1 cellular context compared by ENCODE assay signal in genomic region chr19:57477191-57478008, GRCh38.
TF ChIP-seq lines count a peak whose summit lies in the region.

TSS of gene ZNF772 (minus strand) at chr19:57477566. CDS start at chr19:57477309, 257 bp downstream.

TF ChIP-seq in HepG2, 621 proteins besides CTCF, POLR2A, EP300 and RAD21 (continued from another document and continues in another):
- TF ChIP-seq ZNF318 (CRISPR knock-in tag; IDR thresholded peaks at IDR 0.05) (no peak), ZNF570 (CRISPR knock-in tag; IDR thresholded peaks at IDR 0.05; ENCODE audit: borderline replicate concordance) (no peak), ZNF572 (CRISPR knock-in tag; IDR thresholded peaks at IDR 0.05) (peak; percentile 43; the same call in 1 of the 2 replicates), ZNF446 (CRISPR knock-in tag; IDR thresholded peaks at IDR 0.05) (no peak), MAZ (IDR thresholded peaks at IDR 0.05; ENCODE audit: borderline replicate concordance, low read depth, low read length) (no peak), MAZ (CRISPR knock-in tag; IDR thresholded peaks at IDR 0.05; ENCODE audit: low read depth) (no peak), PBX3 (CRISPR knock-in tag; IDR thresholded peaks at IDR 0.05; ENCODE audit: borderline replicate concordance) (no peak), ARNTL (CRISPR knock-in tag; IDR thresholded peaks at IDR 0.05) (no peak), POLR2AphosphoS5 (IDR thresholded peaks at IDR 0.05; ENCODE audit: low read depth, low read length) (peak; percentile 76), ZNF709 (CRISPR knock-in tag; IDR thresholded peaks at IDR 0.05) (no peak), NR2C2 (CRISPR knock-in tag; IDR thresholded peaks at IDR 0.05; ENCODE audit: borderline replicate concordance) (peak; percentile 62; the same call in 1 of the 2 replicates), POLR2G (IDR thresholded peaks at IDR 0.05; ENCODE audit: low read depth, low read length) (peak; percentile 79), ZBTB8A (CRISPR knock-in tag; IDR thresholded peaks at IDR 0.05; ENCODE audit: borderline replicate concordance, low read depth) (no peak; the same call in 1 of the 2 replicates), ZNF142 (CRISPR knock-in tag; IDR thresholded peaks at IDR 0.05) (0 out of 2 replicates have a peak, but pooled peaks have one; percentile 28), FIP1L1 (IDR thresholded peaks at IDR 0.05; ENCODE audit: borderline replicate concordance, insufficient read depth, low read depth, low read length) (no peak), ZNF543 (CRISPR knock-in tag; IDR thresholded peaks at IDR 0.05) (0 out of 2 replicates have a peak, but pooled peaks have one; percentile 15), ZNF350 (CRISPR knock-in tag; IDR thresholded peaks at IDR 0.05; ENCODE audit: borderline replicate concordance, low read depth) (peak; percentile 79), HOXA5 (CRISPR knock-in tag; IDR thresholded peaks at IDR 0.05) (no peak), ZNF251 (CRISPR knock-in tag; IDR thresholded peaks at IDR 0.05) (no peak), ZBTB42 (CRISPR knock-in tag; IDR thresholded peaks at IDR 0.05) (no peak), ZNF263 (CRISPR knock-in tag; IDR thresholded peaks at IDR 0.05) (no peak), SRY (CRISPR knock-in tag; IDR thresholded peaks at IDR 0.05) (no peak), HNRNPK (IDR thresholded peaks at IDR 0.05; ENCODE audit: low read depth, low read length, poor library complexity, severe bottlenecking) (no peak), NPAS2 (CRISPR knock-in tag; IDR thresholded peaks at IDR 0.05; ENCODE audit: borderline replicate concordance) (no peak), REXO4 (CRISPR knock-in tag; IDR thresholded peaks at IDR 0.05; ENCODE audit: borderline replicate concordance) (no peak), HOMEZ (CRISPR knock-in tag; IDR thresholded peaks at IDR 0.05; ENCODE audit: low read depth) (0 out of 2 replicates have a peak, but pooled peaks have one; percentile 16), SIN3B (IDR thresholded peaks at IDR 0.05; ENCODE audit: low read length) (no peak), ZNF644 (CRISPR knock-in tag; IDR thresholded peaks at IDR 0.05; ENCODE audit: low read depth) (0 out of 2 replicates have a peak, but pooled peaks have one; percentile 7), NFAT5 (CRISPR knock-in tag; IDR thresholded peaks at IDR 0.05) (no peak), ZC3H4 (CRISPR knock-in tag; IDR thresholded peaks at IDR 0.05; ENCODE audit: borderline replicate concordance) (no peak), CBX1 (IDR thresholded peaks at IDR 0.05; ENCODE audit: low read depth) (peak; percentile 20), ZNF816 (CRISPR knock-in tag; IDR thresholded peaks at IDR 0.05; ENCODE audit: borderline replicate concordance) (peak; percentile 43; the same call in 1 of the 2 replicates), ZNF337 (CRISPR knock-in tag; IDR thresholded peaks at IDR 0.05; ENCODE audit: borderline replicate concordance, low read depth) (no peak), NAIF1 (CRISPR knock-in tag; IDR thresholded peaks at IDR 0.05; ENCODE audit: borderline replicate concordance) (no peak), HMG20B (CRISPR knock-in tag; conservative IDR thresholded peaks at IDR 0.05) (no peak), ZNF44 (CRISPR knock-in tag; IDR thresholded peaks at IDR 0.05) (0 out of 2 replicates have a peak, but pooled peaks have one; percentile 57), ZNF598 (CRISPR knock-in tag; IDR thresholded peaks at IDR 0.05; ENCODE audit: borderline replicate concordance) (peak; percentile 93; the same call in 1 of the 2 replicates), EHMT2 (IDR thresholded peaks at IDR 0.05; ENCODE audit: borderline replicate concordance, low read depth, low read length) (no peak), ZNF746 (CRISPR knock-in tag; IDR thresholded peaks at IDR 0.05) (no peak), ZFP62 (CRISPR knock-in tag; IDR thresholded peaks at IDR 0.05) (no peak), MEIS2 (CRISPR knock-in tag; IDR thresholded peaks at IDR 0.05) (no peak), ZNF841 (CRISPR knock-in tag; IDR thresholded peaks at IDR 0.05; ENCODE audit: borderline replicate concordance) (no peak)
